Comparison of ENCODE assay signal across 1 cellular context in genomic region chr4:24010573-24010972, GRCh38.
A peak's percentile ranks its signal among the peaks of the same experiment; 100 is the strongest.
TF ChIP-seq lines count a peak whose summit lies in the region.

No MANE protein-coding gene starts in this region.

TF ChIP-seq in Ishikawa, 13 proteins besides CTCF, POLR2A, EP300 and RAD21 (continued from another document):
- TF ChIP-seq MAX (IDR thresholded peaks at IDR 0.05) (no peak), USF1 (IDR thresholded peaks at IDR 0.05) (no peak), FOXM1 (IDR thresholded peaks at IDR 0.05; ENCODE audit: borderline replicate concordance, low read depth) (peak; percentile 78), EGR1 (IDR thresholded peaks at IDR 0.05) (no peak), TEAD4 (IDR thresholded peaks at IDR 0.05) (peak; percentile 92), ZBTB7A (IDR thresholded peaks at IDR 0.05; ENCODE audit: low read depth) (no peak; the same call in 1 of the 2 replicates), CEBPB (IDR thresholded peaks at IDR 0.05) (0 out of 2 replicates have a peak, but pooled peaks have one; percentile 13)
